Comparison of ENCODE assay signal across 8 cellular contexts in the genomic region with DNA sequence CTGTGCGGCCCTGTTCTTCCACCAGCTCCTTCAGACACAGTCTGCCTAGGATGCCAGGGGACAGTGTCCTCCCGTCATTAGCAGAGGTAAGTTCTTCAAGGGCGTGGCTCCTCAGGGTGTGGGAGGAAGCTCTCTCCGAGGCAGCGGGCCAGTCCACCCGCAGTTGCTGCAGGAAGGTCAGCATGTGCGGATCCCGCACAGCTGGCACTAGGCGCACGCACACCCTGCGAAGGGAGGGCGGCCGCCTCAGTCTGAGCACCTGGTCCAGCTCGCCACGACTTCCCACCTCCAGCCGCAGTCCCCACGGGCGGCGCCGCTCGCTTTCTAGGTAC. TPM values are rescaled to one million over a fixed set of nuclear protein-coding genes. Genes with fewer than 3 reads are reported as not detected.
DNase-seq lines count a peak whose midpoint lies in the region; ATAC-seq and TF ChIP-seq lines count a peak whose summit lies in the region.

No MANE protein-coding gene starts in this region.

- no peak for TF ChIP-seq POLR2A in body of pancreas (IDR thresholded peaks at IDR 0.05)

- peak overlapping the region; percentile 81 to 99 for H3K9ac ChIP-seq in mucosa of rectum (ENCODE audit: low read depth in 1 of 2, low read length in 2 of 2)

- H3K4me3 ChIP-seq in BJ (ENCODE audit: low read depth, low read length) (peak overlapping the region; percentile 70), body of pancreas (peak overlapping the region; percentile 75 to 86), mucosa of rectum (ENCODE audit: low read length in 2 of 2) (peak overlapping the region; percentile 80 to 82)

- H3K27me3 ChIP-seq in BJ (ENCODE audit: control insufficient read depth, insufficient read depth, low read length) (no peaks in the 10 kb centered on the region), body of pancreas (no peaks in the 10 kb centered on the region), mucosa of rectum (ENCODE audit: control insufficient read depth in 2 of 2, insufficient read depth in 2 of 2, low read length in 2 of 2) (no peaks in the 10 kb centered on the region)

- CTCF ChIA-PET in BJ (lab: Yijun Ruan, JAX): interaction anchor here (2.2 to 6.6 kb wide), 2 partner anchors 9 to 28 kb away, joined by 13 to 60 read pairs; partner anchors contain the start of genes P4HTM and WDR6

- H3K27ac ChIP-seq in body of pancreas: peak overlapping the region; percentile 62 to 87 (median 72)
- peak overlapping the region; percentile 88 to 100 for H3K27ac ChIP-seq in mucosa of rectum (ENCODE audit: low read depth in 2 of 2, low read length in 2 of 2)

- H3K4me1 ChIP-seq in body of pancreas: peaks cover 52% of the 10 kb centered on the region
- H3K4me1 ChIP-seq in mucosa of rectum (ENCODE audit: control insufficient read depth in 2 of 2, insufficient read depth in 2 of 2, low read length in 2 of 2): peaks cover 16 to 35% of the 10 kb centered on the region in 2 donors

- ATAC-seq in body of pancreas (no peak), GM19351 (IDR thresholded peaks at IDR 0.05; ENCODE audit: unreplicated experiment) (no peak)

- WGBS in body of pancreas, 2 donors: 0 to 1% methylated on average over 6 to 21 of the region's 21 CpGs

- TF ChIP-seq CTCF in BJ (IDR thresholded peaks at IDR 0.05; ENCODE audit: insufficient read depth, low read depth, low read length) (no peak), body of pancreas (IDR thresholded peaks at IDR 0.05) (no peak)

- H3K9me3 ChIP-seq in body of pancreas: no peaks in the 10 kb centered on the region
- H3K9me3 ChIP-seq in mucosa of rectum (ENCODE audit: control insufficient read depth in 2 of 2, low read length in 2 of 2): no peaks in the 10 kb centered on the region

- H3K36me3 ChIP-seq in BJ (ENCODE audit: control insufficient read depth, insufficient read depth, low read length): peaks cover 28% of the 10 kb centered on the region
- H3K36me3 ChIP-seq in body of pancreas (replicated peaks in 1 of 2; ENCODE audit: insufficient read depth in 1 of 2, low read depth in 2 of 2): peaks cover 0 to 14% of the 10 kb centered on the region in 2 donors
- peaks cover 33 to 38% of the 10 kb centered on the region in 2 donors for H3K36me3 ChIP-seq in mucosa of rectum (ENCODE audit: control insufficient read depth in 2 of 2, insufficient read depth in 2 of 2, low read length in 2 of 2)

- no peak for DNase-seq in BJ (ENCODE audit: low read depth)
- peak; percentile 53 to 55 for DNase-seq in Kasumi-1 (lab: John Stamatoyannopoulos, UW)
- peak in 1 of 4 donors; percentile 17 for DNase-seq in body of pancreas
- DNase-seq in activated effector memory CD4-positive, alpha-beta T cell treated with Interleukin-2 at 50 U/mL for 16 hours: no peak
- no peak for DNase-seq in SKM-1 treated with dmso at 0.1 percent for 144 hours (lab: John Stamatoyannopoulos, UW; ENCODE audit: unreplicated experiment)
- no peak for DNase-seq in DMS153 (lab: John Stamatoyannopoulos, UW)

- POLR2A ChIA-PET in BJ (lab: Charles Lee): interaction anchor here (1.4 kb wide), 1 partner anchor 10 kb away, joined by 3 read pairs; no protein-coding TSS in a partner anchor

- intact Hi-C loops in body of pancreas (cut with DNase I): no loop called here

RNA-seq across cellular contexts. Expression of gene DALRD3, which starts 0.8 kb away (rescaled TPM):
- polyA plus RNA-seq in BJ (2011; rRNA removed): 46.8 and 59.6 TPM in 2 replicates
- 35.6 and 56.9 TPM in 2 replicates for polyA minus RNA-seq in BJ (2011; rRNA and poly(A)+ RNA removed)
- total RNA-seq in body of pancreas: 10 to 100 TPM; 67.6 to 72.6 TPM

RNA-seq across cellular contexts. Expression of gene NDUFAF3, which starts 4.3 kb away (rescaled TPM):
- 65.1 and 89.5 TPM in 2 replicates for polyA plus RNA-seq in BJ (2011; rRNA removed)
- 60.8 and 71.1 TPM in 2 replicates for polyA minus RNA-seq in BJ (2011; rRNA and poly(A)+ RNA removed)
- 10 to 100 TPM; 25.7 to 55.0 TPM for total RNA-seq in body of pancreas

RNA-seq across cellular contexts. Expression of gene WDR6, which starts 10.4 kb away (rescaled TPM):
- polyA plus RNA-seq in BJ (2011; rRNA removed): 100 and 164 TPM in 2 replicates
- 94.1 and 135 TPM in 2 replicates for polyA minus RNA-seq in BJ (2011; rRNA and poly(A)+ RNA removed)
- 100 to 1,000 TPM; 109 to 136 TPM for total RNA-seq in body of pancreas

RNA-seq across cellular contexts. Expression of gene IMPDH2, which starts 11.6 kb away (rescaled TPM):
- 280 and 395 TPM in 2 replicates for polyA plus RNA-seq in BJ (2011; rRNA removed)
- 200 and 358 TPM in 2 replicates for polyA minus RNA-seq in BJ (2011; rRNA and poly(A)+ RNA removed)
- total RNA-seq in body of pancreas: 100 to 1,000 TPM in 1 of 2 donors, 10 to 100 TPM in 1; 92.6 to 166 TPM

RNA-seq across cellular contexts. Expression of gene P4HTM, which starts 27.6 kb away (rescaled TPM):
- 25.8 and 38.4 TPM in 2 replicates for polyA plus RNA-seq in BJ (2011; rRNA removed)
- 18.6 and 28.6 TPM in 2 replicates for polyA minus RNA-seq in BJ (2011; rRNA and poly(A)+ RNA removed)
- 10 to 100 TPM; 72.9 to 73.8 TPM for total RNA-seq in body of pancreas

Comparison
In these comparisons a context has a peak if more than half of its experiments do, and no peak if none do; other contexts are left out.
1. DNase-seq: peak in Kasumi-1 (2 of 2); none in BJ (single experiment), activated effector memory CD4-positive, alpha-beta T cell treated with Interleukin-2 at 50 U/mL for 16 hours (single experiment), SKM-1 treated with dmso at 0.1 percent for 144 hours (single experiment) and DMS153 (single experiment).
2. Peak in every context shown above with its lines, with median percentiles within 50 percentile points of each other: H3K4me3 ChIP-seq.